Comparison of ENCODE assay signal across 1 cellular context in the genomic region with DNA sequence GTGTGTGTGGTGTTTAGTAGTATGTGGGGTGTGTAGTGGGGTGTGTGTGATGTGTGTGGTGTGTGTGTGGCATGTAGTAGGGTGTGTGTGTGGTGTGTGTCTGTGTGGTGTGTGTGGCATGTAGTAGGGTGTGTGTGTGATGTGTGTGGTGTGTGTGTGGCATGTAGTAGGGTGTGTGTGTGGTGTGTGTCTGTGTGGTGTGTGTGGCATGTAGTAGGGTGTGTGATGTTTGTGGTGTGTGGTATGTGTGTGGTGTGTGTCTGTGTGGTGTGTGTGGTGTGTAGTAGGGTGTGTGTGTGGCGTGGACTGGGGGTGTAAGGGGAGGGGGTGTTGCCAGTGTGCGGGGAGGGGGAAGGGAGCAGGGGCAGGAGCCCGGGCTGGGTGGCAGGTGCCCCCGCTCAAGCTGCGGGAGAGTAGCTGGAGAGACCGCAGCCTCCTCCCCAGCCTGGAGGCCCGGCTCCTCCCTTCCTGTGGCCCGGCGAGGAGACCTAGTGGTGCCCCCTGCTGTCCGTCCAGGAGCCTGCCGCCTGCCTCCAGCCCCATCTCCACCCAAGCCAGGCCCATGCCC.
TF ChIP-seq lines count a peak whose summit lies in the region.

No MANE protein-coding gene starts in this region.

TF ChIP-seq in HepG2, 621 proteins besides CTCF, POLR2A, EP300 and RAD21 (continued from another document):
- TF ChIP-seq ZNF646 (CRISPR knock-in tag; IDR thresholded peaks at IDR 0.05), result peak; percentile 99
- TF ChIP-seq ZKSCAN1 (IDR thresholded peaks at IDR 0.05; ENCODE audit: low read length), result peak; percentile 54
